In genomic region chr17:30969989-30970680, GRCh38 we compare ENCODE assay signal across 8 cellular contexts. TPM values are rescaled to one million over a fixed set of nuclear protein-coding genes. Genes with fewer than 3 reads are reported as not detected.
DNase-seq lines count a peak whose midpoint lies in the region; FAIRE-seq and TF ChIP-seq lines count a peak whose summit lies in the region.

No MANE protein-coding gene starts in this region.

- DNase-seq in GM13976 (ENCODE audit: low spot score) (peak; percentile 39), NAMALWA (ENCODE audit: low spot score) (peak; percentile 68), astrocyte (ENCODE audit: low read depth) (peak; percentile 7), iPS-NIHi11 (ENCODE audit: low spot score) (peak; percentile 32), NOMO-1 treated with DMSO at 0.1 percent for 48 hours (lab: John Stamatoyannopoulos, UW; ENCODE audit: unreplicated experiment) (no peak), HuH-7.5 (ENCODE audit: low spot score) (no peak), NCI-H226 (no peak)
- peak; percentile 7 for DNase-seq in stimulated activated CD4-positive, alpha-beta T cell treated with anti-CD3 and anti-CD28 coated beads, Interleukin-4, amount 100 ng/mL, for 24 hours

- H3K36me3 Mint-ChIP-seq in astrocyte (ENCODE audit: low read depth, unreplicated experiment): peaks cover 8% of the 10 kb centered on the region

- H3K27ac Mint-ChIP-seq in astrocyte (ENCODE audit: unreplicated experiment): peak overlapping the region; percentile 97

- peak overlapping the region; percentile 94 for H2AFZ ChIP-seq in astrocyte (ENCODE audit: low read depth, low read length)

- peak overlapping the region; percentile 63 for H3K27ac ChIP-seq in astrocyte (ENCODE audit: low read depth, low read length)

- FAIRE-seq in astrocyte (lab: Jason Lieb, UNC): no peak

- H3K4me2 ChIP-seq in astrocyte (ENCODE audit: low read length): peak overlapping the region; percentile 98

- H4K20me1 ChIP-seq in astrocyte (ENCODE audit: insufficient read depth, low read length): no peaks in the 10 kb centered on the region

- in situ Hi-C loops in GM13976 (cut with MboI; ENCODE audit: low sequenced_read_pairs, unreplicated experiment): no loop called here

- no peaks in the 10 kb centered on the region for H3K36me3 ChIP-seq in astrocyte (ENCODE audit: insufficient read depth, low read length)

- no peaks in the 10 kb centered on the region for H3K9me3 ChIP-seq in astrocyte (ENCODE audit: insufficient read depth, low read depth, low read length)

- peaks cover 3% of the 10 kb centered on the region for H3K9me3 Mint-ChIP-seq in astrocyte (ENCODE audit: unreplicated experiment)

- peaks cover 8% of the 10 kb centered on the region for H3K4me1 ChIP-seq in astrocyte (ENCODE audit: insufficient read depth, low read length)

- TF ChIP-seq CTCF in GM13976 (IDR thresholded peaks at IDR 0.05; ENCODE audit: borderline replicate concordance, control extremely low read depth, extremely low read depth, insufficient read depth, missing control alignments) (peak; percentile 6), astrocyte (IDR thresholded peaks at IDR 0.05; ENCODE audit: insufficient read depth, low read depth, low read length) (no peak)

- no peaks in the 10 kb centered on the region for H3K4me1 Mint-ChIP-seq in astrocyte (ENCODE audit: low read depth, unreplicated experiment)

- peak overlapping the region; percentile 84 for H3K9ac ChIP-seq in astrocyte (ENCODE audit: low read length)

- peak overlapping the region; percentile 95 for H3K4me3 Mint-ChIP-seq in astrocyte (ENCODE audit: unreplicated experiment)

- peak overlapping the region; percentile 74 for H3K4me3 ChIP-seq in astrocyte (ENCODE audit: insufficient read depth, low read depth, low read length)

- no peaks in the 10 kb centered on the region for H3K27me3 Mint-ChIP-seq in astrocyte (ENCODE audit: low read depth, unreplicated experiment)

- H3K27me3 ChIP-seq in astrocyte (ENCODE audit: insufficient read depth, low read length): no peaks in the 10 kb centered on the region

- peaks cover 16% of the 10 kb centered on the region for H3K79me2 ChIP-seq in astrocyte (ENCODE audit: insufficient read depth, low read length)

RNA-seq across cellular contexts. Expression of gene RNF135, which starts 0.7 kb away (rescaled TPM):
- 5.6 and 7.5 TPM in 2 replicates for total RNA-seq in astrocyte

RNA-seq across cellular contexts. Expression of gene ADAP2, which starts 48.4 kb away (rescaled TPM):
- total RNA-seq in astrocyte: 0.89 and 1.1 TPM in 2 replicates

Comparison
In these comparisons a context has a peak if more than half of its experiments do, and no peak if none do; other contexts are left out.
1. DNase-seq: peak in GM13976 (single experiment), NAMALWA (single experiment), astrocyte (single experiment), iPS-NIHi11 (single experiment) and stimulated activated CD4-positive, alpha-beta T cell treated with anti-CD3 and anti-CD28 coated beads, Interleukin-4, amount 100 ng/mL, for 24 hours (single experiment); none in NOMO-1 treated with DMSO at 0.1 percent for 48 hours (single experiment), HuH-7.5 (single experiment) and NCI-H226 (single experiment).